Comparison of ENCODE assay signal across 4 cellular contexts in the genomic region with DNA sequence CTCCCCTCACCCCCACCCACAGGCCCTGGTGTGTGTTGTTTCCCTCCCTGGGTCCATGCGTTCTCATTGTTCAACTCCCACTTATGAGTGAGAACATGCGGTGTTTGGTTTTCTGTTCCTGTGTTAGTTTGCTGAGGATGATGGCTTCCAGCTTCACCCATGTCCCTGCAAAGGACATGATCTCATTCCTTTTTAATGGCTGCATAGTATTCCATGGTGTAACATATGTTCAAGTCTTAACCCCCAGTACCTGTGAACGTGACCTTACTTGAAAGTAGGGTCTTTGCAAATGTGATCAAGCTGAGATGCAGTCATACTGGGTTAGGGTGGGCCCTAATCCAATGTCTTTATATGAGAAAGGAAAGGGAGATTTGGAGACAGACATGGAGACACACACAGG. TPM values are rescaled to one million over a fixed set of nuclear protein-coding genes. Genes with fewer than 3 reads are reported as not detected.
"Had no signal": no experiment of that assay in that cellular context is flagged by ENCODE, and none has a peak within 500 bp of the region (broad histone marks: within the 10 kb centered on the region; RNA-seq: fewer than 3 reads in every experiment).

No MANE protein-coding gene starts in this region.

RNA-seq across cellular contexts. Expression of a gene that starts 3.0 kb away (rescaled TPM):
- total RNA-seq: GM23248, H4, H9, HFFc6 had no signal
- polyA plus RNA-seq: GM23248 had no signal
